ENCODE assay signal across 39 cellular contexts in the genomic region with DNA sequence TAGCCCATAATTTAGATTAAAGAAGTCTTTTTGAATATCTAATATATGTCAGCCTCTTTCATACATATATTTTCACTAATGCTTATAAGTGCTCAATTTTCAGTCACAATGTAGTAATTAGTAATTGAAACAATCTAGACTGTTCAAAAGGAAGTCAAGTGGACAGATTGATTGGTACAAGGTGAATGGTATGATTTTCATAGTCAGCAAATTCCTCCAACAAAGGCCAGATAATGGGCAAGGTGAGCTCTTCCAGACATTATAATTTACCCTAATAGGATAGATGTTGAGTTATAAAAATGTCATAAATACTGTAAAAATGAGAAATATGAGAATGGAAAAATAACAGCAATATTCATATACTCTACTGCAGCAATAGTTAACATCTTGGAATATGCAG. TPM values are rescaled to one million over a fixed set of nuclear protein-coding genes. Genes with fewer than 3 reads are reported as not detected.
"Had no signal": no experiment of that assay in that cellular context is flagged by ENCODE, and none has a peak within 500 bp of the region (broad histone marks: within the 10 kb centered on the region; RNA-seq: fewer than 3 reads in every experiment).

No MANE protein-coding gene starts in this region.

- H3K4me1 Mint-ChIP-seq: activated B cell treated with CpG ODN at 0.5 μM for 24 hours; activated CD4-positive, alpha-beta T cell treated with anti-CD3 and anti-CD28 coated beads, Interleukin-2, amount 10 ng/mL, durations not matched to agents 24 days and 14 days; activated naive CD4-positive, alpha-beta T cell treated with anti-CD3 and anti-CD28 coated beads, Interleukin-2, amount 10 ng/mL, durations not matched to agents 7 days and 5 days; activated naive CD4-positive, alpha-beta T cell treated with anti-CD3 and anti-CD28 coated beads, Interleukin-2, amount 50 U/mL, for 24 hours; activated naive CD8-positive, alpha-beta T cell treated with anti-CD3 and anti-CD28 coated beads, Interleukin-2, amount 10 ng/mL, durations not matched to agents 7 days and 5 days; activated T-helper 17 cell treated with anti-CD3 and anti-CD28 coated beads, Interleukin-2, amount 50 U/mL, for 72 hours; brain; central memory CD8-positive, alpha-beta T cell had no signal

- DNase-seq: activated B cell treated with CpG ODN at 0.5 μM for 24 hours; activated CD4-positive, alpha-beta memory T cell treated with anti-CD3 and anti-CD28 coated beads for 36 hours; activated CD4-positive, alpha-beta T cell treated with anti-CD3 and anti-CD28 coated beads for 4 hours; activated CD4-positive, alpha-beta T cell treated with anti-CD3 and anti-CD28 coated beads, Interleukin-2, amount 10 ng/mL, durations not matched to agents 24 days and 14 days; activated CD4-positive, alpha-beta T cell treated with anti-CD3 and anti-CD28 coated beads, Interleukin-2, amount 50 U/mL, for 1 hour; activated CD4-positive, alpha-beta T cell treated with anti-CD3 and anti-CD28 coated beads, Interleukin-2, amount 50 U/mL, for 4 hours; activated CD4-positive, CD25-positive, alpha-beta regulatory T cell treated with anti-CD3 and anti-CD28 coated beads, Interleukin-2, amount 50 U/mL, for 72 hours; activated CD8-positive, alpha-beta memory T cell treated with anti-CD3 and anti-CD28 coated beads, Interleukin-2, amount 50 U/mL, for 4 hours; activated CD8-positive, alpha-beta T cell treated with anti-CD3 and anti-CD28 coated beads for 36 hours; activated gamma-delta T cell; activated naive CD4-positive, alpha-beta T cell treated with anti-CD3 and anti-CD28 coated beads, Interleukin-2, amount 10 ng/mL, durations not matched to agents 7 days and 5 days; activated naive CD4-positive, alpha-beta T cell treated with Interleukin-2 at 50 U/mL for 16 hours; activated naive CD8-positive, alpha-beta T cell treated with anti-CD3 and anti-CD28 coated beads, Interleukin-2, amount 10 ng/mL, durations not matched to agents 7 days and 5 days; activated naive CD8-positive, alpha-beta T cell treated with anti-CD3 and anti-CD28 coated beads, Interleukin-2, amount 50 U/mL, for 24 hours; activated T-cell treated with anti-CD3 and anti-CD28 coated beads for 4 hours; activated T-cell treated with anti-CD3 and anti-CD28 coated beads, Interleukin-2, amount 50 U/mL, for 1 hour; activated T-cell treated with anti-CD3 and anti-CD28 coated beads, Interleukin-2, amount 50 U/mL, for 4 hours; activated T-cell treated with anti-CD3 and anti-CD28 coated beads, Interleukin-2, amount 50 U/mL, for 72 hours; amygdala; anterior cingulate cortex; caudate nucleus; cerebellar nuclear complex; T-helper 2 cell; T-helper 9 cell had no signal

- H3K4me1 ChIP-seq: ascending aorta had no signal

- H3K4me3 Mint-ChIP-seq: activated B cell treated with CpG ODN at 0.5 μM for 24 hours; activated CD4-positive, alpha-beta memory T cell treated with anti-CD3 and anti-CD28 coated beads for 36 hours; activated CD4-positive, alpha-beta T cell treated with anti-CD3 and anti-CD28 coated beads, Interleukin-2, amount 10 ng/mL, durations not matched to agents 24 days and 14 days; activated CD8-positive, alpha-beta T cell treated with anti-CD3 and anti-CD28 coated beads for 36 hours; activated naive CD4-positive, alpha-beta T cell treated with anti-CD3 and anti-CD28 coated beads, Interleukin-2, amount 10 ng/mL, durations not matched to agents 7 days and 5 days; activated naive CD4-positive, alpha-beta T cell treated with anti-CD3 and anti-CD28 coated beads, Interleukin-2, amount 50 U/mL, for 24 hours; activated naive CD8-positive, alpha-beta T cell; activated naive CD8-positive, alpha-beta T cell treated with anti-CD3 and anti-CD28 coated beads, Interleukin-2, amount 10 ng/mL, durations not matched to agents 7 days and 5 days; activated naive CD8-positive, alpha-beta T cell treated with anti-CD3 and anti-CD28 coated beads, Interleukin-2, amount 50 U/mL, for 24 hours; activated T-cell treated with anti-CD3 and anti-CD28 coated beads, Interleukin-2, amount 50 U/mL, for 4 hours; activated T-cell treated with anti-CD3 and anti-CD28 coated beads, Interleukin-2, amount 50 U/mL, for 72 hours; activated T-helper 1 cell treated with anti-CD3 and anti-CD28 coated beads, Interleukin-12 subunit alpha, Interleukin-12 subunit beta, Interleukin-2, Interleukin-4 antibody, amounts not matched to agents 30 ng/mL and 10 ng/mL and 1 ng/mL, durations not matched to agents 14 hours and 24 hours and 36 hours; activated T-helper 17 cell treated with anti-CD3 and anti-CD28 coated beads, Interleukin-2, amount 50 U/mL, for 72 hours; brain; central memory CD8-positive, alpha-beta T cell; T-helper 1 cell treated with Interleukin-12 subunit alpha and Interleukin-12 subunit beta and Interleukin-4 antibody, amounts not matched to agents 30 μg/mL and 1 μg/mL, for 36 hours; T-helper 2 cell treated with Interferon-gamma antibody and Interleukin-4, amounts not matched to agents 5 μg/mL and 100 μg/mL, for 36 hours had no signal

- FAIRE-seq: bronchial epithelial cell, TTC549 had no signal

- H3K27me3 ChIP-seq: ascending aorta, cardiac muscle cell had no signal

- H3K4me3 ChIP-seq: ascending aorta, cardiac muscle cell had no signal

- H3K27me3 Mint-ChIP-seq: brain had no signal

- ATAC-seq: activated CD8-positive, alpha-beta T cell treated with anti-CD3 and anti-CD28 coated beads for 36 hours; activated naive CD8-positive, alpha-beta T cell treated with anti-CD3 and anti-CD28 coated beads, Interleukin-2, amount 50 U/mL, for 24 hours; activated T-cell treated with anti-CD3 and anti-CD28 coated beads, Interleukin-2, amount 50 U/mL, for 4 hours; activated T-cell treated with anti-CD3 and anti-CD28 coated beads, Interleukin-2, amount 50 U/mL, for 72 hours; activated T-helper 17 cell treated with anti-CD3 and anti-CD28 coated beads, Interleukin-2, amount 50 U/mL, for 72 hours had no signal

- H3K9me3 Mint-ChIP-seq: activated CD4-positive, alpha-beta T cell treated with anti-CD3 and anti-CD28 coated beads, Interleukin-2, amount 10 ng/mL, durations not matched to agents 24 days and 14 days; activated naive CD4-positive, alpha-beta T cell treated with anti-CD3 and anti-CD28 coated beads, Interleukin-2, amount 10 ng/mL, durations not matched to agents 7 days and 5 days; activated T-cell treated with anti-CD3 and anti-CD28 coated beads, Interleukin-2, amount 50 U/mL, for 4 hours; activated T-helper 1 cell treated with anti-CD3 and anti-CD28 coated beads, Interleukin-12 subunit alpha, Interleukin-12 subunit beta, Interleukin-2, Interleukin-4 antibody, amounts not matched to agents 30 ng/mL and 10 ng/mL and 1 ng/mL, durations not matched to agents 14 hours and 24 hours and 36 hours; activated T-helper 17 cell treated with anti-CD3 and anti-CD28 coated beads, Interleukin-2, amount 50 U/mL, for 72 hours; central memory CD8-positive, alpha-beta T cell; T-helper 1 cell treated with Interleukin-12 subunit alpha and Interleukin-12 subunit beta and Interleukin-4 antibody, amounts not matched to agents 30 μg/mL and 1 μg/mL, for 36 hours; T-helper 2 cell treated with Interferon-gamma antibody and Interleukin-4, amounts not matched to agents 5 μg/mL and 100 μg/mL, for 36 hours had no signal

- H3K36me3 ChIP-seq: ascending aorta, cardiac muscle cell had no signal

- H3K27ac ChIP-seq: ascending aorta, cardiac muscle cell, VCaP had no signal

- H3K36me3 Mint-ChIP-seq: activated CD4-positive, alpha-beta memory T cell treated with anti-CD3 and anti-CD28 coated beads for 36 hours; activated naive CD4-positive, alpha-beta T cell treated with anti-CD3 and anti-CD28 coated beads, Interleukin-2, amount 10 ng/mL, durations not matched to agents 7 days and 5 days; activated naive CD4-positive, alpha-beta T cell treated with anti-CD3 and anti-CD28 coated beads, Interleukin-2, amount 50 U/mL, for 24 hours; activated naive CD8-positive, alpha-beta T cell treated with anti-CD3 and anti-CD28 coated beads, Interleukin-2, amount 10 ng/mL, durations not matched to agents 7 days and 5 days; brain had no signal

- H3K27ac Mint-ChIP-seq: activated B cell treated with CpG ODN at 0.5 μM for 24 hours; activated CD4-positive, alpha-beta memory T cell treated with anti-CD3 and anti-CD28 coated beads for 36 hours; activated CD4-positive, alpha-beta T cell treated with anti-CD3 and anti-CD28 coated beads, Interleukin-2, amount 10 ng/mL, durations not matched to agents 24 days and 14 days; activated CD8-positive, alpha-beta T cell treated with anti-CD3 and anti-CD28 coated beads for 36 hours; activated naive CD4-positive, alpha-beta T cell treated with anti-CD3 and anti-CD28 coated beads, Interleukin-2, amount 10 ng/mL, durations not matched to agents 7 days and 5 days; activated naive CD4-positive, alpha-beta T cell treated with anti-CD3 and anti-CD28 coated beads, Interleukin-2, amount 50 U/mL, for 24 hours; activated naive CD8-positive, alpha-beta T cell; activated naive CD8-positive, alpha-beta T cell treated with anti-CD3 and anti-CD28 coated beads, Interleukin-2, amount 10 ng/mL, durations not matched to agents 7 days and 5 days; activated naive CD8-positive, alpha-beta T cell treated with anti-CD3 and anti-CD28 coated beads, Interleukin-2, amount 50 U/mL, for 24 hours; activated T-cell treated with anti-CD3 and anti-CD28 coated beads, Interleukin-2, amount 50 U/mL, for 72 hours; activated T-helper 1 cell treated with anti-CD3 and anti-CD28 coated beads, Interleukin-12 subunit alpha, Interleukin-12 subunit beta, Interleukin-2, Interleukin-4 antibody, amounts not matched to agents 30 ng/mL and 10 ng/mL and 1 ng/mL, durations not matched to agents 14 hours and 24 hours and 36 hours; activated T-helper 17 cell treated with anti-CD3 and anti-CD28 coated beads, Interleukin-2, amount 50 U/mL, for 72 hours; brain; T-helper 1 cell treated with Interleukin-12 subunit alpha and Interleukin-12 subunit beta and Interleukin-4 antibody, amounts not matched to agents 30 μg/mL and 1 μg/mL, for 36 hours; T-helper 2 cell treated with Interferon-gamma antibody and Interleukin-4, amounts not matched to agents 5 μg/mL and 100 μg/mL, for 36 hours had no signal

RNA-seq across cellular contexts. Expression of a gene that starts 44.4 kb away (rescaled TPM):
- total RNA-seq: activated B cell treated with CpG ODN at 0.5 μM for 24 hours; activated CD4-positive, alpha-beta memory T cell treated with anti-CD3 and anti-CD28 coated beads for 36 hours; activated CD4-positive, alpha-beta T cell treated with anti-CD3 and anti-CD28 coated beads, Interleukin-2, amount 10 ng/mL, durations not matched to agents 24 days and 14 days; activated CD8-positive, alpha-beta memory T cell treated with anti-CD3 and anti-CD28 coated beads for 36 hours; activated CD8-positive, alpha-beta T cell treated with anti-CD3 and anti-CD28 coated beads for 36 hours; activated naive CD8-positive, alpha-beta T cell treated with anti-CD3 and anti-CD28 coated beads, Interleukin-2, amount 10 ng/mL, durations not matched to agents 7 days and 5 days; activated T-cell treated with anti-CD3 and anti-CD28 coated beads, Interleukin-2, amount 50 U/mL, for 4 hours; activated T-cell treated with anti-CD3 and anti-CD28 coated beads, Interleukin-2, amount 50 U/mL, for 72 hours; activated T-helper 1 cell treated with anti-CD3 and anti-CD28 coated beads, Interleukin-12 subunit alpha, Interleukin-12 subunit beta, Interleukin-2, Interleukin-4 antibody, amounts not matched to agents 30 ng/mL and 10 ng/mL and 1 ng/mL, durations not matched to agents 14 hours and 24 hours and 36 hours; activated T-helper 17 cell treated with anti-CD3 and anti-CD28 coated beads, Interleukin-2, amount 50 U/mL, for 72 hours; ascending aorta; bronchial epithelial cell; chondrocyte had no signal
- polyA plus RNA-seq: cardiac muscle cell had no signal

RNA-seq across cellular contexts. Expression of a gene that starts 58.4 kb away (rescaled TPM):
- total RNA-seq: activated B cell treated with CpG ODN at 0.5 μM for 24 hours; activated CD4-positive, alpha-beta T cell treated with anti-CD3 and anti-CD28 coated beads, Interleukin-2, amount 10 ng/mL, durations not matched to agents 24 days and 14 days; activated naive CD8-positive, alpha-beta T cell treated with anti-CD3 and anti-CD28 coated beads, Interleukin-2, amount 10 ng/mL, durations not matched to agents 7 days and 5 days; bronchial epithelial cell had no signal
